In the genomic region with DNA sequence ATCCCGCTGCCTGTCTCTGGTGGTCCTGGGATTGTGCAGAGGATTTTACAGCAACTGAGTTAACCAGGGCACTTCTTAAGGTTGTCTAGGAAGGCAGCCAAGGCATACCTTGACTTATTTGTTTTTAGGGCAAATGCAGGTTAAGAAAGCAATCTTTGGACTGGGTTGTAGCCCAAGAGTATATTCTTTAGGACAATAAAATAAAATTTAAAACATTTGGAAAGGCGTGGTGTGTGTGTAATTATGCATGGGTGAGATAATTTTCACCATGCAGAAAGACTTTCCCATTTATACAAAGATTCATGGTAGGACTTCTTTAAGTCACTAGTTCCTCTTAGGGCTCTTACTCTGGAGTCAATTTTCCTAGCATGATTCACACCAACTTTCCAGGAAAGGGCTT, we compare ENCODE assay signal across 8 cellular contexts.
"Had no signal": no experiment of that assay in that cellular context is flagged by ENCODE, and none has a peak within 500 bp of the region (broad histone marks: within the 10 kb centered on the region; RNA-seq: fewer than 3 reads in every experiment).

No MANE protein-coding gene starts in this region.

- H3K9ac ChIP-seq: KMS-11 had no signal

- H3K27ac ChIP-seq: HL-60, KMS-11 had no signal

- H3K4me3 Mint-ChIP-seq: IgD-negative memory B cell had no signal

- H3K4me1 Mint-ChIP-seq: IgD-negative memory B cell had no signal

- H3K36me3 Mint-ChIP-seq: IgD-negative memory B cell had no signal

- ATAC-seq: HepG2, K562 had no signal

- H3K4me3 ChIP-seq: K562 had no signal

- DNase-seq: IMR-90, KBM-7, KG1 had no signal

- H3K9me3 Mint-ChIP-seq: IgD-negative memory B cell had no signal
